ENCODE assay signal across 1 cellular context in the genomic region with DNA sequence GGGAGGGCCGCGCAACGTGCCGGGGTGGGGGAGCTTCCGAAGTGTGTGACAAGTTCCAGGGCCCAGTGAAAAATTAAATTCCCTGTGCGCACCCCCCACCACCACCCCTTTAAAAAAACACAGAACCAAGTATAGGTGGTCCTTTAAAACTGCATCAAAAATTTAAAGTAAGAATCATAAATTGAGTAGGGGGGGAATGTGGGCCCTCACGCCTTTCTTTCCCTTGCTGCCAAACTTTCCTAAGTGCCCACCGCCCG.
TF ChIP-seq lines count a peak whose summit lies in the region.

No MANE protein-coding gene starts in this region.

TF ChIP-seq in GM23338, 12 proteins besides CTCF, POLR2A, EP300 and RAD21 (continued from another document):
- TF ChIP-seq, protein P1, sequence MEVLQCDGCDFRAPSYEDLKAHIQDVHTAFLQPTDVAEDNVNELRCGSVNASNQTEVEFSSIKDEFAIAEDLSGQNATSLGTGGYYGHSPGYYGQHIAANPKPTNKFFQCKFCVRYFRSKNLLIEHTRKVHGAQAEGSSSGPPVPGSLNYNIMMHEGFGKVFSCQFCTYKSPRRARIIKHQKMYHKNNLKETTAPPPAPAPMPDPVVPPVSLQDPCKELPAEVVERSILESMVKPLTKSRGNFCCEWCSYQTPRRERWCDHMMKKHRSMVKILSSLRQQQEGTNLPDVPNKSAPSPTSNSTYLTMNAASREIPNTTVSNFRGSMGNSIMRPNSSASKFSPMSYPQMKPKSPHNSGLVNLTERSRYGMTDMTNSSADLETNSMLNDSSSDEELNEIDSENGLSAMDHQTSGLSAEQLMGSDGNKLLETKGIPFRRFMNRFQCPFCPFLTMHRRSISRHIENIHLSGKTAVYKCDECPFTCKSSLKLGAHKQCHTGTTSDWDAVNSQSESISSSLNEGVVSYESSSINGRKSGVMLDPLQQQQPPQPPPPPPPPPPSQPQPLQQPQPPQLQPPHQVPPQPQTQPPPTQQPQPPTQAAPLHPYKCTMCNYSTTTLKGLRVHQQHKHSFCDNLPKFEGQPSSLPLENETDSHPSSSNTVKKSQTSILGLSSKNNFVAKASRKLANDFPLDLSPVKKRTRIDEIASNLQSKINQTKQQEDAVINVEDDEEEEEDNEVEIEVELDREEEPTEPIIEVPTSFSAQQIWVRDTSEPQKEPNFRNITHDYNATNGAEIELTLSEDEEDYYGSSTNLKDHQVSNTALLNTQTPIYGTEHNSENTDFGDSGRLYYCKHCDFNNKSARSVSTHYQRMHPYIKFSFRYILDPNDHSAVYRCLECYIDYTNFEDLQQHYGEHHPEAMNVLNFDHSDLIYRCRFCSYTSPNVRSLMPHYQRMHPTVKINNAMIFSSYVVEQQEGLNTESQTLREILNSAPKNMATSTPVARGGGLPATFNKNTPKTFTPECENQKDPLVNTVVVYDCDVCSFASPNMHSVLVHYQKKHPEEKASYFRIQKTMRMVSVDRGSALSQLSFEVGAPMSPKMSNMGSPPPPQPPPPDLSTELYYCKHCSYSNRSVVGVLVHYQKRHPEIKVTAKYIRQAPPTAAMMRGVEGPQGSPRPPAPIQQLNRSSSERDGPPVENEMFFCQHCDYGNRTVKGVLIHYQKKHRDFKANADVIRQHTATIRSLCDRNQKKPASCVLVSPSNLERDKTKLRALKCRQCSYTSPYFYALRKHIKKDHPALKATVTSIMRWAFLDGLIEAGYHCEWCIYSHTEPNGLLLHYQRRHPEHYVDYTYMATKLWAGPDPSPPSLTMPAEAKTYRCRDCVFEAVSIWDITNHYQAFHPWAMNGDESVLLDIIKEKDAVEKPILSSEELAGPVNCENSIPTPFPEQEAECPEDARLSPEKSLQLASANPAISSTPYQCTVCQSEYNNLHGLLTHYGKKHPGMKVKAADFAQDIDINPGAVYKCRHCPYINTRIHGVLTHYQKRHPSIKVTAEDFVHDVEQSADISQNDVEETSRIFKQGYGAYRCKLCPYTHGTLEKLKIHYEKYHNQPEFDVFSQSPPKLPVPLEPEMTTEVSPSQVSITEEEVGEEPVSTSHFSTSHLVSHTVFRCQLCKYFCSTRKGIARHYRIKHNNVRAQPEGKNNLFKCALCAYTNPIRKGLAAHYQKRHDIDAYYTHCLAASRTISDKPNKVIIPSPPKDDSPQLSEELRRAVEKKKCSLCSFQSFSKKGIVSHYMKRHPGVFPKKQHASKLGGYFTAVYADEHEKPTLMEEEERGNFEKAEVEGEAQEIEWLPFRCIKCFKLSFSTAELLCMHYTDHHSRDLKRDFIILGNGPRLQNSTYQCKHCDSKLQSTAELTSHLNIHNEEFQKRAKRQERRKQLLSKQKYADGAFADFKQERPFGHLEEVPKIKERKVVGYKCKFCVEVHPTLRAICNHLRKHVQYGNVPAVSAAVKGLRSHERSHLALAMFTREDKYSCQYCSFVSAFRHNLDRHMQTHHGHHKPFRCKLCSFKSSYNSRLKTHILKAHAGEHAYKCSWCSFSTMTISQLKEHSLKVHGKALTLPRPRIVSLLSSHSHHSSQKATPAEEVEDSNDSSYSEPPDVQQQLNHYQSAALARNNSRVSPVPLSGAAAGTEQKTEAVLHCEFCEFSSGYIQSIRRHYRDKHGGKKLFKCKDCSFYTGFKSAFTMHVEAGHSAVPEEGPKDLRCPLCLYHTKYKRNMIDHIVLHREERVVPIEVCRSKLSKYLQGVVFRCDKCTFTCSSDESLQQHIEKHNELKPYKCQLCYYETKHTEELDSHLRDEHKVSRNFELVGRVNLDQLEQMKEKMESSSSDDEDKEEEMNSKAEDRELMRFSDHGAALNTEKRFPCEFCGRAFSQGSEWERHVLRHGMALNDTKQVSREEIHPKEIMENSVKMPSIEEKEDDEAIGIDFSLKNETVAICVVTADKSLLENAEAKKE (CRISPR knock-in tag; IDR thresholded peaks at IDR 0.05): no peak
- TF ChIP-seq JUNB (IDR thresholded peaks at IDR 0.05; ENCODE audit: unreplicated experiment): no peak
